ENCODE assay signal across 11 cellular contexts in genomic region chr6:35016417-35017221, GRCh38.
DNase-seq lines count a peak whose midpoint lies in the region; ATAC-seq and TF ChIP-seq lines count a peak whose summit lies in the region.
"Had no signal": no experiment of that assay in that cellular context is flagged by ENCODE, and none has a peak within 500 bp of the region (broad histone marks: within the 10 kb centered on the region; RNA-seq: fewer than 3 reads in every experiment).

No MANE protein-coding gene starts in this region.

- H3K4me2 ChIP-seq in smooth muscle cell = peak overlapping the region; percentile 72

- intact Hi-C loops in activated CD8-positive, alpha-beta T cell treated with anti-CD3 and anti-CD28 coated beads for 36 hours (cut with micrococcal nuclease) = no loop called here

- POLR2A ChIA-PET in HEK293T (lab: Yijun Ruan, JAX) = no interaction called here
- POLR2A ChIA-PET in activated CD8-positive, alpha-beta T cell treated with anti-CD3 and anti-CD28 coated beads for 36 hours (lab: Charles Lee) = no interaction called here

- H4K20me1 ChIP-seq in smooth muscle cell (ENCODE audit: low read depth) = peaks cover 35% of the 10 kb centered on the region

- no peaks in the 10 kb centered on the region for H3K9me3 Mint-ChIP-seq in chondrocyte (ENCODE audit: low read depth)
- no peaks in the 10 kb centered on the region for H3K9me3 Mint-ChIP-seq in activated CD8-positive, alpha-beta T cell treated with anti-CD3 and anti-CD28 coated beads for 36 hours
- H3K9me3 Mint-ChIP-seq: activated naive CD8-positive, alpha-beta T cell treated with anti-CD3 and anti-CD28 coated beads for 36 hours; stimulated activated naive CD8-positive, alpha-beta T cell treated with anti-CD3 and anti-CD28 coated beads, Interleukin-15, amount 100 ng/mL, for 72 hours had no signal

- H3K4me3 Mint-ChIP-seq in chondrocyte (ENCODE audit: unreplicated experiment) = peak overlapping the region; percentile 78
- no peak overlapping the region for H3K4me3 Mint-ChIP-seq in activated CD8-positive, alpha-beta T cell treated with anti-CD3 and anti-CD28 coated beads for 36 hours
- H3K4me3 Mint-ChIP-seq: activated naive CD8-positive, alpha-beta T cell treated with anti-CD3 and anti-CD28 coated beads for 36 hours; stimulated activated naive CD8-positive, alpha-beta T cell treated with anti-CD3 and anti-CD28 coated beads, Interleukin-15, amount 100 ng/mL, for 72 hours had no signal

- H3K9me3 ChIP-seq in smooth muscle cell (replicated peaks; ENCODE audit: low read depth) = no peaks in the 10 kb centered on the region

- peak overlapping the region; percentile 56 for H3K27ac ChIP-seq in smooth muscle cell (ENCODE audit: low read depth)

- TF ChIP-seq CTCF in chondrocyte (IDR thresholded peaks at IDR 0.05) (no peak), smooth muscle cell (IDR thresholded peaks at IDR 0.05; ENCODE audit: borderline replicate concordance, insufficient read depth, poor library complexity, severe bottlenecking) (no peak)
- no peak for TF ChIP-seq CTCF in activated CD8-positive, alpha-beta T cell treated with anti-CD3 and anti-CD28 coated beads for 36 hours (IDR thresholded peaks at IDR 0.05)

- no peaks in the 10 kb centered on the region for H3K27me3 ChIP-seq in smooth muscle cell (ENCODE audit: low read depth)

- no peaks in the 10 kb centered on the region for H3K36me3 ChIP-seq in smooth muscle cell (ENCODE audit: low read depth)

- DNase-seq in HEK293T (ENCODE audit: extremely low spot score) (peak; percentile 36), chondrocyte (ENCODE audit: low spot score) (no peak), left kidney (ENCODE audit: low read depth, low spot score) (peak; percentile 87), smooth muscle cell (lab: John Stamatoyannopoulos, UW; ENCODE audit: unreplicated experiment) (no peak), pons (ENCODE audit: low spot score) (no peak)
- no peak for DNase-seq in activated CD8-positive, alpha-beta T cell treated with anti-CD3 and anti-CD28 coated beads for 36 hours
- DNase-seq: activated naive CD8-positive, alpha-beta T cell treated with anti-CD3 and anti-CD28 coated beads for 36 hours; Kasumi-1; stimulated activated naive CD8-positive, alpha-beta T cell treated with anti-CD3 and anti-CD28 coated beads, Interleukin-15, amount 100 ng/mL, for 72 hours had no signal

- CTCF ChIA-PET in HEK293T (lab: Yijun Ruan, JAX) = interaction anchor here (0.7 kb wide), 1 partner anchor 154 kb away, joined by 5 read pairs; no protein-coding TSS in a partner anchor
- CTCF ChIA-PET in activated CD8-positive, alpha-beta T cell treated with anti-CD3 and anti-CD28 coated beads for 36 hours (lab: Charles Lee) = no interaction called here

- peak overlapping the region; percentile 3 for H3K9ac ChIP-seq in smooth muscle cell (ENCODE audit: low read depth)

- peak overlapping the region; percentile 14 for H3K4me3 ChIP-seq in smooth muscle cell

- H3K27me3 Mint-ChIP-seq in chondrocyte (ENCODE audit: low read depth) = no peaks in the 10 kb centered on the region
- H3K27me3 Mint-ChIP-seq in activated CD8-positive, alpha-beta T cell treated with anti-CD3 and anti-CD28 coated beads for 36 hours = no peaks in the 10 kb centered on the region
- H3K27me3 Mint-ChIP-seq: activated naive CD8-positive, alpha-beta T cell treated with anti-CD3 and anti-CD28 coated beads for 36 hours; stimulated activated naive CD8-positive, alpha-beta T cell treated with anti-CD3 and anti-CD28 coated beads, Interleukin-15, amount 100 ng/mL, for 72 hours had no signal

- H3K4me1 ChIP-seq in smooth muscle cell (ENCODE audit: low read depth) = peaks cover 3% of the 10 kb centered on the region

- peaks cover 5% of the 10 kb centered on the region for H3K36me3 Mint-ChIP-seq in chondrocyte (ENCODE audit: low read depth)
- peaks cover 1% of the 10 kb centered on the region for H3K36me3 Mint-ChIP-seq in activated CD8-positive, alpha-beta T cell treated with anti-CD3 and anti-CD28 coated beads for 36 hours (ENCODE audit: low read depth)

- H3F3A ChIP-seq in smooth muscle cell (ENCODE audit: low read depth) = peaks cover 10% of the 10 kb centered on the region

- H3K27ac Mint-ChIP-seq in chondrocyte (ENCODE audit: unreplicated experiment) = peak overlapping the region; percentile 97
- H3K27ac Mint-ChIP-seq in activated CD8-positive, alpha-beta T cell treated with anti-CD3 and anti-CD28 coated beads for 36 hours = no peak overlapping the region
- H3K27ac Mint-ChIP-seq: activated naive CD8-positive, alpha-beta T cell treated with anti-CD3 and anti-CD28 coated beads for 36 hours; stimulated activated naive CD8-positive, alpha-beta T cell treated with anti-CD3 and anti-CD28 coated beads, Interleukin-15, amount 100 ng/mL, for 72 hours had no signal

- 41% methylated on average over 11 of the region's 11 CpGs for WGBS in smooth muscle cell (ENCODE audit: low lambda C conversion rate)

- H3K4me1 Mint-ChIP-seq in chondrocyte (ENCODE audit: low read depth) = peaks cover 57% of the 10 kb centered on the region
- peaks cover 2% of the 10 kb centered on the region for H3K4me1 Mint-ChIP-seq in activated CD8-positive, alpha-beta T cell treated with anti-CD3 and anti-CD28 coated beads for 36 hours (ENCODE audit: low read depth)

- no peak overlapping the region for H2AFZ ChIP-seq in smooth muscle cell (ENCODE audit: low read depth)

- H3K79me2 ChIP-seq in smooth muscle cell (ENCODE audit: low read depth) = peaks cover 77% of the 10 kb centered on the region

- ATAC-seq in HG03280 (IDR thresholded peaks at IDR 0.05; ENCODE audit: unreplicated experiment) (no peak), GM18870 (IDR thresholded peaks at IDR 0.05; ENCODE audit: unreplicated experiment) (no peak)
- ATAC-seq in activated CD8-positive, alpha-beta T cell treated with anti-CD3 and anti-CD28 coated beads for 36 hours = no peak
- ATAC-seq: stimulated activated naive CD8-positive, alpha-beta T cell treated with anti-CD3 and anti-CD28 coated beads, Interleukin-15, amount 100 ng/mL, for 72 hours had no signal

TF ChIP-seq in HEK293T, 16 proteins besides CTCF, POLR2A, EP300 and RAD21:
- no peak for TF ChIP-seq CTBP1 (IDR thresholded peaks at IDR 0.05; ENCODE audit: borderline replicate concordance)
- TF ChIP-seq PKNOX1 (IDR thresholded peaks at IDR 0.05) = peak; percentile 93
- peak; percentile 56; the same call in 1 of the 2 replicates for TF ChIP-seq ZNF384 (IDR thresholded peaks at IDR 0.05)

Comparison
In these comparisons a context has a peak if more than half of its experiments do, and no peak if none do; other contexts are left out.
1. DNase-seq: peak in HEK293T (single experiment) and left kidney (single experiment); none in chondrocyte (single experiment), smooth muscle cell (single experiment), activated CD8-positive, alpha-beta T cell treated with anti-CD3 and anti-CD28 coated beads for 36 hours (single experiment) and pons (single experiment).